ENCODE assay signal across 9 cellular contexts in the genomic region with DNA sequence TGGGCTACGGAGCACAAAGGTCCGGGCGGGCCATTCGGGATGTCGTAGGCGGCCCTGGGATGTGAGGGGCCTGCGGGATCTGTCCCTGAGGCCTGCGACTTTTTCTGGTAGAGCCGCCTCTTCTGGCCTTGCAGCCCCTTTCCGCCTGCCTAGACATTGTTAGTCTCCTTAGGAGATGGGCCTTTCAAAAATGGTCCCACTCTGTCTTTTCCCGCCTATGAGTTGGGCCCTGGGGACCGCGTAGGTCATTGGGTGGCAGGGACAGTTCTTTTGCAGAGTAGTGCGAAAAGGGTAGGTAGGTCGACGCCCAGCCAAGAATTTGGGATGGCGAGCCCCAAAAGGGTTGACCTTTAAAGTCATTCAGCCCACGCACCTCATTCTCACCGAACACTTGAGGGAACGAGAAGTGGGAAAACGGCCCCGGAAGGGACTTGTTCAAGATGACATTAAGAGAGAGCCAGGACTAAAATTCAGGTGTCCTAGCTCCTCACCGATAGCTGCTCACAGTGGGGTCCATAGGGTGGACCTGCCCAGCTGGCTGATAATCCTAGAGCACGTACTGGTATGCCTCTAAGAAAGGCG. TPM values are rescaled to one million over a fixed set of nuclear protein-coding genes. Genes with fewer than 3 reads are reported as not detected.
DNase-seq lines count a peak whose midpoint lies in the region; ATAC-seq and TF ChIP-seq lines count a peak whose summit lies in the region.
"Had no signal": no experiment of that assay in that cellular context is flagged by ENCODE, and none has a peak within 500 bp of the region (broad histone marks: within the 10 kb centered on the region; RNA-seq: fewer than 3 reads in every experiment).

No MANE protein-coding gene starts in this region.

- peaks cover 36% of the 10 kb centered on the region for H3K79me2 ChIP-seq in PC-9 (ENCODE audit: low read depth)

- CTCF ChIA-PET in CD4-positive, alpha-beta memory T cell (lab: Charles Lee; ENCODE audit: partially characterized antibody), result interaction anchor here (1.7 to 2.3 kb wide), 2 partner anchors 14 to 150 kb away, joined by 4 to 20 read pairs; no protein-coding TSS in a partner anchor
- CTCF ChIA-PET in PC-9 (lab: Charles Lee), result no interaction called here

- no peak overlapping the region for H2AFZ ChIP-seq in PC-9

- no TSS peak for BruUV-seq in PC-9 (replicated peaks; lab: Mats Ljungman, UMichigan)

- H3K4me1 ChIP-seq in CD4-positive, alpha-beta memory T cell (ENCODE audit: insufficient read depth, low read length), result peaks cover 25% of the 10 kb centered on the region
- H3K4me1 ChIP-seq in PC-9 (replicated peaks; ENCODE audit: insufficient read depth), result peaks cover 23% of the 10 kb centered on the region
- H3K4me1 ChIP-seq in neutrophil (ENCODE audit: control insufficient read depth in 1 of 2, insufficient read depth in 1 of 2, low read depth in 1 of 2, low read length in 1 of 2), result peaks cover 17 to 33% of the 10 kb centered on the region in 2 experiments

- peaks cover 17% of the 10 kb centered on the region for H3F3A ChIP-seq in PC-9 (ENCODE audit: insufficient read depth, low read depth)

- H3K27ac ChIP-seq in CD4-positive, alpha-beta memory T cell (ENCODE audit: low read depth, low read length), result peak overlapping the region; percentile 96
- no peak overlapping the region for H3K27ac ChIP-seq in PC-9
- peak overlapping the region; percentile 83 for H3K27ac ChIP-seq in neutrophil

- ATAC-seq in HG02981 (IDR thresholded peaks at IDR 0.05; ENCODE audit: unreplicated experiment) (no peak), GM18907 (IDR thresholded peaks at IDR 0.05; ENCODE audit: unreplicated experiment) (no peak)

- no peaks in the 10 kb centered on the region for H3K27me3 Mint-ChIP-seq in CD4-positive, alpha-beta memory T cell

- H3K9me3 ChIP-seq in CD4-positive, alpha-beta memory T cell (ENCODE audit: control insufficient read depth in 1 of 2, low read length in 2 of 2), result no peaks in the 10 kb centered on the region
- H3K9me3 ChIP-seq in PC-9 (ENCODE audit: insufficient read depth, low read depth) (no peaks in the 10 kb centered on the region), neutrophil (no peaks in the 10 kb centered on the region)

- no peaks in the 10 kb centered on the region for H3K27me3 ChIP-seq in CD4-positive, alpha-beta memory T cell (ENCODE audit: insufficient read depth, low read length)
- H3K27me3 ChIP-seq in PC-9 (ENCODE audit: insufficient read depth, low read depth), result no peaks in the 10 kb centered on the region
- H3K27me3 ChIP-seq in neutrophil, result no peaks in the 10 kb centered on the region

- H3K36me3 Mint-ChIP-seq in CD4-positive, alpha-beta memory T cell, result peaks cover 13 to 38% of the 10 kb centered on the region in 2 donors

- POLR2A ChIA-PET in CD4-positive, alpha-beta memory T cell (lab: Charles Lee; ENCODE audit: partially characterized antibody), result interaction anchor here (1.4 to 3.8 kb wide), 7 partner anchors 12 to 316 kb away, joined by 3 to 51 read pairs (median 9); a partner anchor contains a TSS
- POLR2A ChIA-PET in PC-9 (lab: Charles Lee; ENCODE audit: unreplicated experiment), result interaction anchor here (0.7 kb wide), 1 partner anchor 15 kb away, joined by 3 read pairs; no protein-coding TSS in a partner anchor

- intact Hi-C loops in CD4-positive, alpha-beta memory T cell (cut with micrococcal nuclease), result loop anchor here (1.0 to 2.0 kb wide), 4 partner anchors 13 to 200 kb away; a partner anchor contains a TSS
- intact Hi-C loops in PC-9 (cut with micrococcal nuclease; ENCODE audit: unreplicated experiment), result no loop called here

- H3K9me3 Mint-ChIP-seq in CD4-positive, alpha-beta memory T cell, result no peaks in the 10 kb centered on the region

- peaks cover 15 to 35% (median 23%) of the 10 kb centered on the region in 4 donors for H3K4me1 Mint-ChIP-seq in CD4-positive, alpha-beta memory T cell

- H3K36me3 ChIP-seq in CD4-positive, alpha-beta memory T cell (ENCODE audit: insufficient read depth, low read length), result peaks cover 15% of the 10 kb centered on the region
- H3K36me3 ChIP-seq in PC-9 (ENCODE audit: low read depth) (peaks cover 22% of the 10 kb centered on the region; the same call in 1 of the 2 replicates), neutrophil (peaks cover 36% of the 10 kb centered on the region)

- H3K4me3 Mint-ChIP-seq in CD4-positive, alpha-beta memory T cell, result peak overlapping the region; percentile 61 to 95 (median 73)

- no peaks in the 10 kb centered on the region for H3K9me2 ChIP-seq in PC-9 (ENCODE audit: insufficient read depth)

- H3K4me3 ChIP-seq in CD4-positive, alpha-beta memory T cell (ENCODE audit: low read length in 2 of 2), result peak overlapping the region; percentile 82 to 96
- H3K4me3 ChIP-seq in PC-9 (peak overlapping the region; percentile 72), epithelial cell of esophagus (ENCODE audit: low read length) (peak overlapping the region; percentile 85), neutrophil (ENCODE audit: low read depth in 1 of 2, low read length in 1 of 2) (peak overlapping the region; percentile 71 to 73)

- TF ChIP-seq CTCF in PC-9 (conservative IDR thresholded peaks at IDR 0.05) (no peak), epithelial cell of esophagus (IDR thresholded peaks at IDR 0.05; ENCODE audit: insufficient read depth, low read depth, low read length, missing control alignments) (no peak), neutrophil (IDR thresholded peaks at IDR 0.05) (no peak)

- DNase-seq in CD4-positive, alpha-beta memory T cell, result no peak
- no peak for DNase-seq in PC-9
- no peak for DNase-seq in epithelial cell of esophagus (ENCODE audit: low read depth)
- no peak for DNase-seq in nucleus accumbens (lab: John Stamatoyannopoulos, UW)
- DNase-seq in kidney tubule cell (ENCODE audit: low spot score), result no peak

- H3K4me2 ChIP-seq in PC-9, result peak overlapping the region; percentile 89

- peak overlapping the region in 5 of 7 donors; percentile 13 to 84 (median 60) for H3K27ac Mint-ChIP-seq in CD4-positive, alpha-beta memory T cell

- peaks cover 28% of the 10 kb centered on the region for H4K20me1 ChIP-seq in PC-9 (ENCODE audit: insufficient read depth)

RNA-seq across cellular contexts. Expression of a gene that starts 0.8 kb away (rescaled TPM):
- 10 to 100 TPM; 72.9 to 73.0 TPM for total RNA-seq in CD4-positive, alpha-beta memory T cell
- 100 to 1,000 TPM; 132 to 171 TPM for polyA plus RNA-seq in CD4-positive, alpha-beta memory T cell
- total RNA-seq in PC-9 (2021), result 105 and 119 TPM in 2 replicates

RNA-seq across cellular contexts. Expression of a gene that starts 12.6 kb away (rescaled TPM):
- 100 to 1,000 TPM; 113 to 130 TPM for total RNA-seq in CD4-positive, alpha-beta memory T cell
- 100 to 1,000 TPM; 382 to 433 TPM for polyA plus RNA-seq in CD4-positive, alpha-beta memory T cell
- 521 and 547 TPM in 2 replicates for total RNA-seq in PC-9 (2021)

RNA-seq across cellular contexts. Expression of a gene that starts 48.2 kb away (rescaled TPM):
- total RNA-seq in CD4-positive, alpha-beta memory T cell, result 10 to 100 TPM; 24.2 to 24.8 TPM
- 1 to 10 TPM; 6.1 to 9.9 TPM for polyA plus RNA-seq in CD4-positive, alpha-beta memory T cell
- 47.4 and 50.4 TPM in 2 replicates for total RNA-seq in PC-9 (2021)

RNA-seq across cellular contexts. Expression of a gene that starts 48.7 kb away (rescaled TPM):
- not detected for total RNA-seq in CD4-positive, alpha-beta memory T cell
- polyA plus RNA-seq in CD4-positive, alpha-beta memory T cell, result not detected
- 0.25 and 0.44 TPM in 2 replicates for total RNA-seq in PC-9 (2021)
- total RNA-seq: T-helper 1 cell treated with Interleukin-12 subunit alpha and Interleukin-12 subunit beta and Interleukin-4 antibody, amounts not matched to agents 30 ng/mL and 1 ng/mL, for 36 hours had no signal
